Comparison of ENCODE assay signal across 9 cellular contexts in genomic region chr13:76745246-76746200, GRCh38.
DNase-seq lines count a peak whose midpoint lies in the region; ATAC-seq and TF ChIP-seq lines count a peak whose summit lies in the region.
"Had no signal": no experiment of that assay in that cellular context is flagged by ENCODE, and none has a peak within 500 bp of the region (broad histone marks: within the 10 kb centered on the region; RNA-seq: fewer than 3 reads in every experiment).

No MANE protein-coding gene starts in this region.

- no peak overlapping the region for H3K4me3 Mint-ChIP-seq in CD4-positive, alpha-beta T cell

- no peaks in the 10 kb centered on the region for H3K36me3 Mint-ChIP-seq in activated naive CD4-positive, alpha-beta T cell treated with anti-CD3 and anti-CD28 coated beads, Interleukin-2, amount 50 U/mL, for 72 hours
- H3K36me3 Mint-ChIP-seq in CD4-positive, alpha-beta T cell (ENCODE audit: low read depth) = no peaks in the 10 kb centered on the region

- H3K4me1 ChIP-seq in Karpas-422 (ENCODE audit: low read length) (peaks cover 16% of the 10 kb centered on the region), left lung (peaks cover 0 to 32% of the 10 kb centered on the region in 2 donors)

- POLR2A ChIA-PET in CD4-positive, alpha-beta T cell (lab: Charles Lee) = no interaction called here

- H3K27ac Mint-ChIP-seq in activated naive CD4-positive, alpha-beta T cell treated with anti-CD3 and anti-CD28 coated beads, Interleukin-2, amount 50 U/mL, for 72 hours = no peak overlapping the region
- no peak overlapping the region for H3K27ac Mint-ChIP-seq in CD4-positive, alpha-beta T cell

- H3K4me1 Mint-ChIP-seq in CD4-positive, alpha-beta T cell (ENCODE audit: low read depth) = no peaks in the 10 kb centered on the region

- H3K9me3 ChIP-seq in Karpas-422 (ENCODE audit: low read length) (no peaks in the 10 kb centered on the region), left lung (peaks cover 0 to 8% of the 10 kb centered on the region in 2 donors), WERI-Rb-1 (ENCODE audit: severe bottlenecking) (no peaks in the 10 kb centered on the region)
- H3K9me3 ChIP-seq in CD4-positive, alpha-beta T cell (ENCODE audit: control insufficient read depth, low read length) = no peaks in the 10 kb centered on the region

- TF ChIP-seq CTCF in left lung (IDR thresholded peaks at IDR 0.05) (no peak), WERI-Rb-1 (IDR thresholded peaks at IDR 0.05; ENCODE audit: low read depth, low read length) (no peak)
- TF ChIP-seq CTCF in CD4-positive, alpha-beta T cell (IDR thresholded peaks at IDR 0.05) = no peak

- no peaks in the 10 kb centered on the region for H3K36me3 ChIP-seq in Karpas-422 (ENCODE audit: insufficient read depth, low read length)
- H3K36me3 ChIP-seq in left lung = no peaks in the 10 kb centered on the region
- H3K36me3 ChIP-seq in WERI-Rb-1 = no peaks in the 10 kb centered on the region

- no peaks in the 10 kb centered on the region for H3K9me3 Mint-ChIP-seq in activated naive CD4-positive, alpha-beta T cell treated with anti-CD3 and anti-CD28 coated beads, Interleukin-2, amount 50 U/mL, for 72 hours
- H3K9me3 Mint-ChIP-seq in CD4-positive, alpha-beta T cell = peaks cover 12% of the 10 kb centered on the region

- H3K27me3 ChIP-seq in Karpas-422 (ENCODE audit: low read length) (no peaks in the 10 kb centered on the region), left lung (no peaks in the 10 kb centered on the region), WERI-Rb-1 (ENCODE audit: insufficient read depth, low read depth, severe bottlenecking) (no peaks in the 10 kb centered on the region)
- no peaks in the 10 kb centered on the region for H3K27me3 ChIP-seq in CD4-positive, alpha-beta T cell (ENCODE audit: control insufficient read depth, insufficient read depth, low read length)

- H3K27ac ChIP-seq in Karpas-422 (ENCODE audit: low read length) = no peak overlapping the region
- peak overlapping the region; percentile 8 to 89 for H3K27ac ChIP-seq in left lung
- no peak overlapping the region for H3K27ac ChIP-seq in WERI-Rb-1
- H3K27ac ChIP-seq in CD4-positive, alpha-beta T cell (ENCODE audit: low read depth, low read length) = no peak overlapping the region

- H3K27me3 Mint-ChIP-seq in CD4-positive, alpha-beta T cell = peaks cover 3% of the 10 kb centered on the region

- peak; percentile 91 for ATAC-seq in GM18517 (IDR thresholded peaks at IDR 0.05; ENCODE audit: unreplicated experiment)
- ATAC-seq in HG02610 (IDR thresholded peaks at IDR 0.05; ENCODE audit: unreplicated experiment) = peak; percentile 87
- ATAC-seq in left lung = peak; percentile 55
- no peak for ATAC-seq in activated naive CD4-positive, alpha-beta T cell treated with anti-CD3 and anti-CD28 coated beads, Interleukin-2, amount 50 U/mL, for 72 hours
- no peak for ATAC-seq in CD4-positive, alpha-beta T cell (ENCODE audit: poor library complexity)

- no peak overlapping the region for H3K9ac ChIP-seq in Karpas-422 (ENCODE audit: low read length)

- H3K4me2 ChIP-seq in Karpas-422 (ENCODE audit: low read depth, low read length, poor library complexity, severe bottlenecking) = peak overlapping the region; percentile 45

- H2AFZ ChIP-seq in Karpas-422 (ENCODE audit: low read length) = no peak overlapping the region

- DNase-seq in Karpas-422 = peak; percentile 62
- DNase-seq in left lung = no peak
- DNase-seq in NCI-H774 (lab: John Stamatoyannopoulos, UW) = no peak
- DNase-seq in activated naive CD4-positive, alpha-beta T cell treated with anti-CD3 and anti-CD28 coated beads, Interleukin-2, amount 50 U/mL, for 72 hours (ENCODE audit: low spot score in 2 of 2) = no peak
- DNase-seq in WERI-Rb-1 = no peak
- no peak for DNase-seq in CD4-positive, alpha-beta T cell
- DNase-seq: NCI-H446 treated with DMSO at 0.1 percent for 48 hours had no signal

- intact Hi-C loops in left lung (cut with DNase I) = no loop called here
- intact Hi-C loops in CD4-positive, alpha-beta T cell (cut with DNase I, micrococcal nuclease) = no loop called here

- no peaks in the 10 kb centered on the region for H4K20me1 ChIP-seq in Karpas-422 (ENCODE audit: insufficient read depth, low read depth, low read length)

- CTCF ChIA-PET in CD4-positive, alpha-beta T cell (lab: Charles Lee) = interaction anchor here (0.7 kb wide), 1 partner anchor 158 kb away, joined by 3 read pairs; no protein-coding TSS in a partner anchor

- no peaks in the 10 kb centered on the region for H3K79me2 ChIP-seq in Karpas-422 (ENCODE audit: low read length)

- no peaks in the 10 kb centered on the region for H3K9me2 ChIP-seq in Karpas-422 (replicated peaks; ENCODE audit: insufficient read depth, low read length)

- 0 out of 2 replicates have a peak overlapping the region, but pooled peaks have one; percentile 5 for H3K4me3 ChIP-seq in Karpas-422 (ENCODE audit: low read length)
- no peak overlapping the region for H3K4me3 ChIP-seq in left lung
- no peak overlapping the region for H3K4me3 ChIP-seq in WERI-Rb-1 (ENCODE audit: low read depth, low read length)

Comparison
In these comparisons a context has a peak if more than half of its experiments do, and no peak if none do; other contexts are left out.
1. ATAC-seq: peak in GM18517 (single experiment), HG02610 (single experiment) and left lung (single experiment); none in activated naive CD4-positive, alpha-beta T cell treated with anti-CD3 and anti-CD28 coated beads, Interleukin-2, amount 50 U/mL, for 72 hours (0 of 2) and CD4-positive, alpha-beta T cell (single experiment).
2. H3K27ac ChIP-seq: peak in left lung (2 of 2); none in Karpas-422 (single experiment), WERI-Rb-1 (single experiment) and CD4-positive, alpha-beta T cell (single experiment).